In genomic region chr7:68680235-68680872, GRCh38 we compare ENCODE assay signal across 19 cellular contexts.
"Had no signal": no experiment of that assay in that cellular context is flagged by ENCODE, and none has a peak within 500 bp of the region (broad histone marks: within the 10 kb centered on the region; RNA-seq: fewer than 3 reads in every experiment).

No MANE protein-coding gene starts in this region.

- H3K4me1 ChIP-seq: gastrocnemius medialis, lower lobe of right lung, prostate gland, right atrium auricular region, testis, tibial artery had no signal

- H3K27me3 Mint-ChIP-seq: stimulated activated memory B cell treated with anti-CD40 and anti-IgM and Interleukin-4, amounts not matched to agents 10 μg/mL and 1 μg/mL and 100 μg/mL, for 72 hours; type B pancreatic cell had no signal

- H3K36me3 Mint-ChIP-seq: stimulated activated memory B cell treated with anti-CD40 and anti-IgM and Interleukin-4, amounts not matched to agents 10 μg/mL and 1 μg/mL and 100 μg/mL, for 72 hours; type B pancreatic cell had no signal

- FAIRE-seq: colon, keratinocyte had no signal

- H3K4me1 Mint-ChIP-seq: naive thymus-derived CD8-positive, alpha-beta T cell; stimulated activated memory B cell treated with anti-CD40 and anti-IgM and Interleukin-4, amounts not matched to agents 10 μg/mL and 1 μg/mL and 100 μg/mL, for 72 hours had no signal

- DNase-seq: effector CD4-positive, alpha-beta T cell; foreskin fibroblast; gastrocnemius medialis; left ventricle myocardium superior; lower lobe of right lung; naive thymus-derived CD8-positive, alpha-beta T cell; sigmoid colon; stimulated activated CD4-positive, alpha-beta T cell treated with anti-CD3 and anti-CD28 coated beads, Interleukin-2, amount 100 ng/mL, for 24 hours; stimulated activated CD4-positive, alpha-beta T cell treated with anti-CD3 and anti-CD28 coated beads, Interleukin-4, amount 100 ng/mL, for 4 hours; stimulated activated naive CD8-positive, alpha-beta T cell treated with anti-CD3 and anti-CD28 coated beads, Interleukin-15, Interleukin-2, amounts not matched to agents 100 U/mL and 50 U/mL, for 24 hours; testis; tibial artery had no signal

- H3K27me3 ChIP-seq: gastrocnemius medialis, right atrium auricular region, sigmoid colon, testis had no signal

- H3K27ac Mint-ChIP-seq: naive thymus-derived CD8-positive, alpha-beta T cell; stimulated activated memory B cell treated with anti-CD40 and anti-IgM and Interleukin-4, amounts not matched to agents 10 μg/mL and 1 μg/mL and 100 μg/mL, for 72 hours; type B pancreatic cell had no signal

- H3K4me3 ChIP-seq: dorsolateral prefrontal cortex, gastrocnemius medialis, lower lobe of right lung, prostate gland, right atrium auricular region, sigmoid colon, testis, tibial artery had no signal

- H3K4me3 Mint-ChIP-seq: naive thymus-derived CD8-positive, alpha-beta T cell; stimulated activated memory B cell treated with anti-CD40 and anti-IgM and Interleukin-4, amounts not matched to agents 10 μg/mL and 1 μg/mL and 100 μg/mL, for 72 hours; type B pancreatic cell had no signal

- H3K27ac ChIP-seq: dorsolateral prefrontal cortex, gastrocnemius medialis, lower lobe of right lung, prostate gland, right atrium auricular region, sigmoid colon, testis, tibial artery had no signal

- H3K9me3 ChIP-seq: gastrocnemius medialis, lower lobe of right lung, prostate gland, sigmoid colon, testis, tibial artery had no signal

- H3K36me3 ChIP-seq: gastrocnemius medialis, lower lobe of right lung, prostate gland, right atrium auricular region, sigmoid colon, tibial artery had no signal

- ATAC-seq: gastrocnemius medialis; left ventricle myocardium superior; lower lobe of right lung; naive thymus-derived CD8-positive, alpha-beta T cell; stimulated activated memory B cell treated with anti-CD40 and anti-IgM and Interleukin-4, amounts not matched to agents 10 μg/mL and 1 μg/mL and 100 μg/mL, for 72 hours; stimulated activated naive CD8-positive, alpha-beta T cell treated with anti-CD3 and anti-CD28 coated beads, Interleukin-15, Interleukin-2, amounts not matched to agents 100 U/mL and 50 U/mL, for 24 hours had no signal
